In genomic region chr5:179588166-179588565, GRCh38 we compare ENCODE assay signal across 19 cellular contexts. TPM values are rescaled to one million over a fixed set of nuclear protein-coding genes. Genes with fewer than 3 reads are reported as not detected.
DNase-seq lines count a peak whose midpoint lies in the region; ATAC-seq and TF ChIP-seq lines count a peak whose summit lies in the region.
"Had no signal": no experiment of that assay in that cellular context is flagged by ENCODE, and none has a peak within 500 bp of the region (broad histone marks: within the 10 kb centered on the region; RNA-seq: fewer than 3 reads in every experiment).

No MANE protein-coding gene starts in this region.

- no peaks in the 10 kb centered on the region for H3K4me1 Mint-ChIP-seq in stimulated activated naive CD8-positive, alpha-beta T cell treated with anti-CD3 and anti-CD28 coated beads, Interleukin-15, amount 100 ng/mL, for 72 hours
- no peaks in the 10 kb centered on the region for H3K4me1 Mint-ChIP-seq in stimulated activated effector memory CD8-positive, alpha-beta T cell treated with anti-CD3 and anti-CD28 coated beads, Interleukin-12 subunit alpha, Interleukin-12 subunit beta, amount 100 ng/mL, for 72 hours
- H3K4me1 Mint-ChIP-seq: CD4-positive, CD25-positive, alpha-beta regulatory T cell had no signal

- no peaks in the 10 kb centered on the region for H3K9me3 ChIP-seq in psoas muscle
- H3K9me3 ChIP-seq: BE2C, SJCRH30 had no signal

- WGBS in psoas muscle, 3 donors = 88 to 93% (median 88%) methylated on average over 3 of the region's 3 CpGs

- no peaks in the 10 kb centered on the region for H3K27me3 Mint-ChIP-seq in stimulated activated naive CD8-positive, alpha-beta T cell treated with anti-CD3 and anti-CD28 coated beads, Interleukin-15, amount 100 ng/mL, for 72 hours
- H3K27me3 Mint-ChIP-seq: CD4-positive, CD25-positive, alpha-beta regulatory T cell had no signal

- intact Hi-C loops in psoas muscle (cut with DNase I) = no loop called here

- H3K27ac Mint-ChIP-seq in stimulated activated naive CD8-positive, alpha-beta T cell treated with anti-CD3 and anti-CD28 coated beads, Interleukin-15, amount 100 ng/mL, for 72 hours = peak overlapping the region; percentile 19 to 68
- peak overlapping the region; percentile 37 for H3K27ac Mint-ChIP-seq in stimulated activated effector memory CD8-positive, alpha-beta T cell treated with anti-CD3 and anti-CD28 coated beads, Interleukin-12 subunit alpha, Interleukin-12 subunit beta, amount 100 ng/mL, for 72 hours
- H3K27ac Mint-ChIP-seq: CD4-positive, CD25-positive, alpha-beta regulatory T cell; HFFc6 had no signal

- no peak overlapping the region for H3K4me3 Mint-ChIP-seq in stimulated activated naive CD8-positive, alpha-beta T cell treated with anti-CD3 and anti-CD28 coated beads, Interleukin-15, amount 100 ng/mL, for 72 hours
- no peak overlapping the region for H3K4me3 Mint-ChIP-seq in stimulated activated effector memory CD8-positive, alpha-beta T cell treated with anti-CD3 and anti-CD28 coated beads, Interleukin-12 subunit alpha, Interleukin-12 subunit beta, amount 100 ng/mL, for 72 hours
- H3K4me3 Mint-ChIP-seq: CD4-positive, CD25-positive, alpha-beta regulatory T cell; HFFc6 had no signal

- no peaks in the 10 kb centered on the region for H3K9me3 Mint-ChIP-seq in stimulated activated naive CD8-positive, alpha-beta T cell treated with anti-CD3 and anti-CD28 coated beads, Interleukin-15, amount 100 ng/mL, for 72 hours
- no peaks in the 10 kb centered on the region for H3K9me3 Mint-ChIP-seq in stimulated activated effector memory CD8-positive, alpha-beta T cell treated with anti-CD3 and anti-CD28 coated beads, Interleukin-12 subunit alpha, Interleukin-12 subunit beta, amount 100 ng/mL, for 72 hours
- H3K9me3 Mint-ChIP-seq: CD4-positive, CD25-positive, alpha-beta regulatory T cell; HFFc6 had no signal

- H3K36me3 Mint-ChIP-seq in stimulated activated effector memory CD8-positive, alpha-beta T cell treated with anti-CD3 and anti-CD28 coated beads, Interleukin-12 subunit alpha, Interleukin-12 subunit beta, amount 100 ng/mL, for 72 hours = peaks cover 98% of the 10 kb centered on the region

- H3K27ac ChIP-seq in psoas muscle = no peak overlapping the region
- H3K27ac ChIP-seq: PC-9, SJCRH30 had no signal

- no peaks in the 10 kb centered on the region for H3K4me1 ChIP-seq in psoas muscle
- H3K4me1 ChIP-seq: BE2C, SJCRH30 had no signal

- no peak for ATAC-seq in stimulated activated naive CD8-positive, alpha-beta T cell treated with anti-CD3 and anti-CD28 coated beads, Interleukin-15, amount 100 ng/mL, for 72 hours
- no peak for ATAC-seq in stimulated activated naive CD8-positive, alpha-beta T cell treated with anti-CD3 and anti-CD28 coated beads, Interleukin-15, Interleukin-2, amounts not matched to agents 100 U/mL and 50 U/mL, for 24 hours
- ATAC-seq in stimulated activated effector memory CD8-positive, alpha-beta T cell treated with anti-CD3 and anti-CD28 coated beads, Interleukin-12 subunit alpha, Interleukin-12 subunit beta, amount 100 ng/mL, for 72 hours = no peak
- no peak for ATAC-seq in psoas muscle
- ATAC-seq: GM12878 had no signal

- H3K36me3 ChIP-seq in psoas muscle (ENCODE audit: insufficient read depth in 1 of 2, low read depth in 1 of 2) = peaks cover 14 to 83% of the 10 kb centered on the region in 2 donors

- H3K4me3 ChIP-seq in psoas muscle = no peak overlapping the region
- H3K4me3 ChIP-seq: GM12878, PC-9, SJCRH30 had no signal

- H3K27me3 ChIP-seq in psoas muscle (ENCODE audit: insufficient read depth in 3 of 3, low read length in 2 of 3) = no peaks in the 10 kb centered on the region
- H3K27me3 ChIP-seq: BE2C, SJCRH30 had no signal

- TF ChIP-seq CTCF in psoas muscle (IDR thresholded peaks at IDR 0.05) = no peak

- no peak for DNase-seq in stimulated activated naive CD8-positive, alpha-beta T cell treated with anti-CD3 and anti-CD28 coated beads, Interleukin-15, amount 100 ng/mL, for 72 hours
- no peak for DNase-seq in stimulated activated naive CD8-positive, alpha-beta T cell treated with anti-CD3 and anti-CD28 coated beads, Interleukin-15, Interleukin-2, amounts not matched to agents 100 U/mL and 50 U/mL, for 24 hours
- DNase-seq in amniotic epithelial cell (ENCODE audit: low read depth) = peak; percentile 56
- peak; percentile 25 for DNase-seq in myocyte (ENCODE audit: low read depth)
- no peak for DNase-seq in stimulated activated effector memory CD8-positive, alpha-beta T cell treated with anti-CD3 and anti-CD28 coated beads, Interleukin-12 subunit alpha, Interleukin-12 subunit beta, amount 100 ng/mL, for 72 hours (ENCODE audit: low spot score in 2 of 2)
- DNase-seq in SIG-M5 treated with dmso at 0.1 percent for 504 hours (lab: John Stamatoyannopoulos, UW; ENCODE audit: unreplicated experiment) = no peak
- no peak for DNase-seq in activated T-cell treated with anti-CD3 and anti-CD28 coated beads, Interleukin-2, amount 50 U/mL, for 1 hour
- DNase-seq in psoas muscle = no peak
- DNase-seq: 8988T; BE2C; CD4-positive, CD25-positive, alpha-beta regulatory T cell; DMS153; HFFc6; NCI-H1417 treated with DMSO at 0.1 percent for 48 hours; NCI-H1930; NCI-H526; PC-9; SJCRH30 had no signal

RNA-seq across cellular contexts. Expression of gene HNRNPH1, which starts 35.3 kb away (rescaled TPM):
- total RNA-seq in myocyte (221 and 258 TPM in 2 replicates), psoas muscle (100 to 1,000 TPM; 141 to 195 (median 179) TPM)
- 243 TPM for polyA plus RNA-seq in myocyte (2012)
- 100 to 1,000 TPM; 105 to 226 (median 142) TPM for polyA plus RNA-seq in psoas muscle

RNA-seq across cellular contexts. Expression of gene RUFY1, which starts 37.8 kb away (rescaled TPM):
- total RNA-seq in myocyte (36.9 and 38.2 TPM in 2 replicates), psoas muscle (10 to 100 TPM; 17.9 to 26.3 (median 23.2) TPM)
- polyA plus RNA-seq in myocyte (2012) = 31.1 TPM
- 10 to 100 TPM; 22.7 to 24.0 (median 22.8) TPM for polyA plus RNA-seq in psoas muscle

Comparison
In these comparisons a context has a peak if more than half of its experiments do, and no peak if none do; other contexts are left out.
1. DNase-seq: peak in amniotic epithelial cell (single experiment) and myocyte (single experiment); none in stimulated activated naive CD8-positive, alpha-beta T cell treated with anti-CD3 and anti-CD28 coated beads, Interleukin-15, amount 100 ng/mL, for 72 hours (0 of 2), stimulated activated naive CD8-positive, alpha-beta T cell treated with anti-CD3 and anti-CD28 coated beads, Interleukin-15, Interleukin-2, amounts not matched to agents 100 U/mL and 50 U/mL, for 24 hours (single experiment), stimulated activated effector memory CD8-positive, alpha-beta T cell treated with anti-CD3 and anti-CD28 coated beads, Interleukin-12 subunit alpha, Interleukin-12 subunit beta, amount 100 ng/mL, for 72 hours (0 of 2), SIG-M5 treated with dmso at 0.1 percent for 504 hours (single experiment), activated T-cell treated with anti-CD3 and anti-CD28 coated beads, Interleukin-2, amount 50 U/mL, for 1 hour (single experiment) and psoas muscle (0 of 2).